In the genomic region with DNA sequence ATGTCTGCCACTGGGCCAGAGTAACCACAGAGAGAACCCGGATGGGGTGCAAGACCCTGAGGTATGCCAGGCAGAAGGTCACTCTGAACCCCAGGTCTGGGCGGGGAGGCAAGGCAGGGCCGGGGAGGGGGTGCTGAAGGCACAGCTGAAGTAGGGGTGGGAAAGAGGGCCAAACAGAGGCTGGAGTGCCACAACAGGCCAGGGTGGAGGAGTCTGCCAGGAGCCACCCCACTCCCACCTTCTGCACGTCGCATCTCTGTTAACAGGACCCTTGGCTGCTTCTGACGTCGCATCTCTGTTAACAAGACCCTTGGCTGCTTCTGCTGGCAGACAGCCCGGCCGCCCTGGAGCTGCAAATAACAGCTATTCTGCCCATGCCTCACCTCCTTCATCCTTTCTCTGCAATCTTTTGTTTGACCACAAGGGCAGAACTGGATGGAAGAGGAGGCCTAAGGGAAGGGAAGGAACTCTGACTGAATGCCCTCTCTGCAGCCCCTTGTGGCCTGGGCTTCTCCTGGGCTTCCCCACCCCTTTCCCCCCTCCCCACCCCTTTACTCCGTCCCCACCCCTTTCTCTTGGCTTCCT, we compare ENCODE assay signal across 11 cellular contexts. TPM values are rescaled to one million over a fixed set of nuclear protein-coding genes. Genes with fewer than 3 reads are reported as not detected.
DNase-seq lines count a peak whose midpoint lies in the region; ATAC-seq and TF ChIP-seq lines count a peak whose summit lies in the region.
"Had no signal": no experiment of that assay in that cellular context is flagged by ENCODE, and none has a peak within 500 bp of the region (broad histone marks: within the 10 kb centered on the region; RNA-seq: fewer than 3 reads in every experiment).

No MANE protein-coding gene starts in this region.

- no peak overlapping the region for H3K9ac ChIP-seq in smooth muscle cell (ENCODE audit: low read depth)

- H3K4me3 ChIP-seq in PC-9 (no peak overlapping the region), foreskin fibroblast (ENCODE audit: low read depth in 1 of 2, low read length in 2 of 2) (no peak overlapping the region), smooth muscle cell (no peak overlapping the region)

- no peaks in the 10 kb centered on the region for H3K9me3 ChIP-seq in PC-9 (ENCODE audit: insufficient read depth, low read depth)
- H3K9me3 ChIP-seq in smooth muscle cell (replicated peaks; ENCODE audit: low read depth), result no peaks in the 10 kb centered on the region

- POLR2A ChIA-PET in PC-9 (lab: Charles Lee; ENCODE audit: unreplicated experiment), result no interaction called here

- H3K27ac ChIP-seq in PC-9 (no peak overlapping the region), smooth muscle cell (ENCODE audit: low read depth) (no peak overlapping the region)
- H3K27ac ChIP-seq: C4-2B had no signal

- no peak for ATAC-seq in HG03469 (IDR thresholded peaks at IDR 0.05; ENCODE audit: unreplicated experiment)

- peaks cover 26% of the 10 kb centered on the region for H3F3A ChIP-seq in PC-9 (ENCODE audit: insufficient read depth, low read depth)
- H3F3A ChIP-seq in smooth muscle cell (ENCODE audit: low read depth), result peaks cover 8% of the 10 kb centered on the region

- TF ChIP-seq CTCF in PC-9 (conservative IDR thresholded peaks at IDR 0.05), result peak; percentile 50
- peak; percentile 7 for TF ChIP-seq CTCF in foreskin fibroblast (IDR thresholded peaks at IDR 0.05; ENCODE audit: low read depth, low read length)
- peak; percentile 22 for TF ChIP-seq CTCF in smooth muscle cell (IDR thresholded peaks at IDR 0.05; ENCODE audit: borderline replicate concordance, insufficient read depth, poor library complexity, severe bottlenecking)

- CTCF ChIA-PET in PC-9 (lab: Charles Lee), result no interaction called here

- H3K9me2 ChIP-seq in PC-9 (ENCODE audit: insufficient read depth), result no peaks in the 10 kb centered on the region

- H3K79me2 ChIP-seq in PC-9 (ENCODE audit: low read depth), result no peaks in the 10 kb centered on the region
- no peaks in the 10 kb centered on the region for H3K79me2 ChIP-seq in smooth muscle cell (ENCODE audit: low read depth)

- H2AFZ ChIP-seq in PC-9 (no peak overlapping the region), smooth muscle cell (ENCODE audit: low read depth) (no peak overlapping the region)

- H3K27me3 ChIP-seq in PC-9 (ENCODE audit: insufficient read depth, low read depth) (no peaks in the 10 kb centered on the region), smooth muscle cell (ENCODE audit: low read depth) (no peaks in the 10 kb centered on the region)

- BruUV-seq in PC-9 (replicated peaks; lab: Mats Ljungman, UMichigan), result no TSS peak

- H4K20me1 ChIP-seq in PC-9 (ENCODE audit: insufficient read depth), result no peaks in the 10 kb centered on the region
- no peaks in the 10 kb centered on the region for H4K20me1 ChIP-seq in smooth muscle cell (ENCODE audit: low read depth)

- WGBS in smooth muscle cell (ENCODE audit: low lambda C conversion rate), result 62% methylated on average over 9 of the region's 10 CpGs

- H3K4me2 ChIP-seq in PC-9, result no peak overlapping the region
- H3K4me2 ChIP-seq in smooth muscle cell, result no peak overlapping the region

- H3K4me1 ChIP-seq in PC-9 (replicated peaks; ENCODE audit: insufficient read depth), result peaks cover 37% of the 10 kb centered on the region
- H3K4me1 ChIP-seq in smooth muscle cell (ENCODE audit: low read depth), result peaks cover 17% of the 10 kb centered on the region

- DNase-seq in NCI-H524 (lab: John Stamatoyannopoulos, UW) (peak; percentile 19 to 32), NCI-H524 treated with DMSO at 0.1 percent for 48 hours (lab: John Stamatoyannopoulos, UW) (no peak), PC-9 (no peak), foreskin fibroblast (no peak), smooth muscle cell (lab: John Stamatoyannopoulos, UW; ENCODE audit: unreplicated experiment) (no peak), HK-2 (ENCODE audit: unreplicated experiment) (no peak)
- DNase-seq in activated CD4-positive, alpha-beta T cell treated with anti-CD3 and anti-CD28 coated beads, Interleukin-2, amount 50 U/mL, for 1 hour, result no peak
- DNase-seq: activated CD8-positive, alpha-beta memory T cell treated with anti-CD3 and anti-CD28 coated beads, Interleukin-2, amount 50 U/mL, for 48 hours; effector CD4-positive, alpha-beta T cell had no signal

- intact Hi-C loops in PC-9 (cut with micrococcal nuclease; ENCODE audit: unreplicated experiment), result no loop called here

- H3K36me3 ChIP-seq in PC-9 (ENCODE audit: low read depth) (no peaks in the 10 kb centered on the region), smooth muscle cell (ENCODE audit: low read depth) (no peaks in the 10 kb centered on the region)

RNA-seq across cellular contexts. Expression of a gene that starts 20.6 kb away (rescaled TPM):
- total RNA-seq in PC-9 (2021) (0.57 and 1.8 TPM in 2 replicates), smooth muscle cell (159 and 178 TPM in 2 replicates)
- 249 and 390 TPM in 2 replicates for polyA plus RNA-seq in smooth muscle cell

RNA-seq across cellular contexts. Expression of a gene that starts 48.2 kb away (rescaled TPM):
- total RNA-seq in PC-9 (2021) (18.4 and 24.3 TPM in 2 replicates), smooth muscle cell (7.5 and 9.6 TPM in 2 replicates)
- 14.8 and 20.2 TPM in 2 replicates for polyA plus RNA-seq in smooth muscle cell

Comparison
In these comparisons a context has a peak if more than half of its experiments do, and no peak if none do; other contexts are left out.
1. DNase-seq: peak in NCI-H524 (2 of 2); none in NCI-H524 treated with DMSO at 0.1 percent for 48 hours (single experiment), PC-9 (0 of 2), foreskin fibroblast (0 of 2), smooth muscle cell (single experiment), activated CD4-positive, alpha-beta T cell treated with anti-CD3 and anti-CD28 coated beads, Interleukin-2, amount 50 U/mL, for 1 hour (single experiment) and HK-2 (single experiment).
2. RNA of a gene that starts 20.6 kb away (total RNA-seq): 159 to 178 TPM in smooth muscle cell; 0.57 to 1.8 TPM in PC-9; every median in the first group is over 10 times any median in the second.
3. Peak in every context shown above with its lines, with median percentiles within 50 percentile points of each other: CTCF ChIP-seq.